Comparison of ENCODE assay signal across 1 cellular context in the genomic region with DNA sequence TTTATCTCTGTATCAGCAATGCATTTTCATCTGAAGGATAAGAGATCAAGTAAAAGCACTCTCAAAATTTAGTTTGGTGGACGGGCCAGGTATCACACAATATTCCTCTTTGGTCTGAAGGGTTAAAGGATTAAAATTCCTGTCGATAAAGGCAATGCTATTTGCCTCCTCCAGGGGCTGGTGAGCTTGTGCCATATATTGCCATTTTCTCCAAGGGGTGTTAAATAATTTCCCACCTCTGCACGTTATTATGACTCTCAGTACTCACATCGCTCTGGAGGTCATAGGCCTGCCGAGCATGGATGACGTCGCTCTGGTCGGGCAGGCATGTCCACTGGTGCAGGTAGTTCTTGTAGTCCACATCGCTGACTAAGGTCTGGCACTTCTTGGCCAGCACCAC.
TF ChIP-seq lines count a peak whose summit lies in the region.

No MANE protein-coding gene starts in this region.

TF ChIP-seq in GM23338, 12 proteins besides CTCF, POLR2A, EP300 and RAD21 (continued from another document):
- TF ChIP-seq CREB1 (CRISPR knock-in tag; IDR thresholded peaks at IDR 0.05; ENCODE audit: low read depth), result no peak
